Comparison of ENCODE assay signal across 9 cellular contexts in the genomic region with DNA sequence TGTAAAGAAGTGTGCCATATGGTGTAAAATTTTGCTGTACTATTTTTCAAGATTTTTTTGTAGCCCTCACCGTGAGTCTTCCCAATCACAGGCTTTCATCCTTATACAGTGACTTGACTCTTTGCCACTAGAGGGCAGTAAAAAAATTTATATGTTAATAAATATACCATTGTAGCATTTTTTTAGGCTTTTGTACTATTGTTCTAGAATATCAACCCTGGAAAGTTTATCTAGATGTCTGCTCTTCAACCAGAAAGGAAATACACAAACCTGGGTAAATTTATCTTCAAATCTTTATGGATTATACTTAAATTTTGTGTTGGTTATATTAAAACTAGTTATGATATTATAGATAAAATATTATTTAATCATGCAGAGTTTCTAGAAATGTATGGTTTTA.
DNase-seq lines count a peak whose midpoint lies in the region; ATAC-seq and TF ChIP-seq lines count a peak whose summit lies in the region.
"Had no signal": no experiment of that assay in that cellular context is flagged by ENCODE, and none has a peak within 500 bp of the region (broad histone marks: within the 10 kb centered on the region; RNA-seq: fewer than 3 reads in every experiment).

No MANE protein-coding gene starts in this region.

- POLR2A ChIA-PET in AG04450 (lab: Yijun Ruan, JAX): no interaction called here

- H3K4me3 ChIP-seq in AG04450 (ENCODE audit: low read depth, low read length): no peak overlapping the region

- DNase-seq in AG04450 (ENCODE audit: low read depth, low spot score) (no peak), NCI-H524 treated with DMSO at 0.1 percent for 48 hours (lab: John Stamatoyannopoulos, UW) (peak; percentile 54), mesothelial cell of epicardium (ENCODE audit: low spot score in 2 of 2, unreplicated experiment in 2 of 2) (no peak), activated gamma-delta T cell treated with Interleukin-2 at 50 U/mL for 16 hours (no peak), DMS114 treated with DMSO at 0.1 percent for 48 hours (lab: John Stamatoyannopoulos, UW; ENCODE audit: unreplicated experiment) (no peak)
- DNase-seq in central memory CD4-positive, alpha-beta T cell: peak; percentile 3

- H3K27ac ChIP-seq in AG04450 (ENCODE audit: low read depth, low read length): no peak overlapping the region
- H3K27ac ChIP-seq: epithelial cell of prostate had no signal

- peak; percentile 64 for ATAC-seq in GM18519 (IDR thresholded peaks at IDR 0.05; ENCODE audit: low FRiP score, unreplicated experiment)
- peak; percentile 59 for ATAC-seq in HG03439 (IDR thresholded peaks at IDR 0.05; ENCODE audit: unreplicated experiment)

- H3K36me3 Mint-ChIP-seq in mesothelial cell of epicardium: no peaks in the 10 kb centered on the region

- H3K4me1 Mint-ChIP-seq in mesothelial cell of epicardium: peaks cover 2% of the 10 kb centered on the region

- H3K27me3 Mint-ChIP-seq in mesothelial cell of epicardium (ENCODE audit: low read depth): no peaks in the 10 kb centered on the region

- H3K9me3 ChIP-seq in AG04450 (ENCODE audit: control insufficient read depth, insufficient read depth, low read length): no peaks in the 10 kb centered on the region; the same call in 1 of the 2 replicates

- no peak overlapping the region for H3K27ac Mint-ChIP-seq in mesothelial cell of epicardium

- H3K9me3 Mint-ChIP-seq in mesothelial cell of epicardium: peaks cover under 1% of the 10 kb centered on the region

- no peak overlapping the region for H3K4me3 Mint-ChIP-seq in mesothelial cell of epicardium

- TF ChIP-seq CTCF in AG04450 (IDR thresholded peaks at IDR 0.05; ENCODE audit: low read depth, low read length): peak; percentile 69
- peak; percentile 86 for TF ChIP-seq CTCF in mesothelial cell of epicardium (IDR thresholded peaks at IDR 0.05; ENCODE audit: unreplicated experiment)

- H3K27me3 ChIP-seq in AG04450 (ENCODE audit: control insufficient read depth, insufficient read depth, low read length): no peaks in the 10 kb centered on the region

- CTCF ChIA-PET in AG04450 (lab: Charles Lee): interaction anchor here (1.0 to 2.9 kb wide), 2 partner anchors 15 to 328 kb away, joined by 3 to 17 read pairs; no protein-coding TSS in a partner anchor

Comparison
In these comparisons a context has a peak if more than half of its experiments do, and no peak if none do; other contexts are left out.
1. DNase-seq: peak in NCI-H524 treated with DMSO at 0.1 percent for 48 hours (single experiment) and central memory CD4-positive, alpha-beta T cell (single experiment); none in AG04450 (single experiment), mesothelial cell of epicardium (0 of 2), activated gamma-delta T cell treated with Interleukin-2 at 50 U/mL for 16 hours (single experiment) and DMS114 treated with DMSO at 0.1 percent for 48 hours (single experiment).